Comparison of ENCODE assay signal across 11 cellular contexts in genomic region chr7:42677751-42678231, GRCh38.
DNase-seq lines count a peak whose midpoint lies in the region; ATAC-seq, FAIRE-seq and TF ChIP-seq lines count a peak whose summit lies in the region.
"Had no signal": no experiment of that assay in that cellular context is flagged by ENCODE, and none has a peak within 500 bp of the region (broad histone marks: within the 10 kb centered on the region; RNA-seq: fewer than 3 reads in every experiment).

No MANE protein-coding gene starts in this region.

- TF ChIP-seq CTCF in chondrocyte (IDR thresholded peaks at IDR 0.05) (no peak), left lung (IDR thresholded peaks at IDR 0.05) (no peak), upper lobe of left lung (IDR thresholded peaks at IDR 0.05) (no peak), WTC11 (IDR thresholded peaks at IDR 0.05) (no peak)

- H3K4me1 Mint-ChIP-seq in chondrocyte (ENCODE audit: low read depth) (peaks cover 26% of the 10 kb centered on the region), WTC11 (0 out of 2 replicates have a peak, but pooled peaks cover 5% of the 10 kb centered on the region)
- H3K4me1 Mint-ChIP-seq in activated naive CD8-positive, alpha-beta T cell treated with anti-CD3 and anti-CD28 coated beads for 36 hours: no peaks in the 10 kb centered on the region
- H3K4me1 Mint-ChIP-seq: stimulated activated naive B cell treated with anti-CD40 and anti-IgM and Interleukin-4, amounts not matched to agents 10 μg/mL and 1 μg/mL and 100 μg/mL, for 72 hours had no signal

- H3K27me3 Mint-ChIP-seq in chondrocyte (ENCODE audit: low read depth) (no peaks in the 10 kb centered on the region), WTC11 (ENCODE audit: low read depth) (no peaks in the 10 kb centered on the region)
- peaks cover 8% of the 10 kb centered on the region for H3K27me3 Mint-ChIP-seq in activated naive CD8-positive, alpha-beta T cell treated with anti-CD3 and anti-CD28 coated beads for 36 hours

- H3K9me3 Mint-ChIP-seq in chondrocyte (ENCODE audit: low read depth) (peaks cover 7% of the 10 kb centered on the region), WTC11 (peaks cover 22% of the 10 kb centered on the region)
- no peaks in the 10 kb centered on the region for H3K9me3 Mint-ChIP-seq in activated naive CD8-positive, alpha-beta T cell treated with anti-CD3 and anti-CD28 coated beads for 36 hours

- H3K4me3 ChIP-seq in left lung (no peak overlapping the region), upper lobe of left lung (no peak overlapping the region)
- H3K4me3 ChIP-seq: body of pancreas, right lobe of liver had no signal

- H3K4me1 ChIP-seq in left lung: peaks cover 0 to 4% of the 10 kb centered on the region in 2 donors
- no peaks in the 10 kb centered on the region for H3K4me1 ChIP-seq in upper lobe of left lung
- H3K4me1 ChIP-seq: body of pancreas, right lobe of liver had no signal

- peak; percentile 18 for DNase-seq in HTR-8/SVneo (ENCODE audit: insufficient read length, low spot score)
- no peak for DNase-seq in chondrocyte (ENCODE audit: low spot score)
- no peak for DNase-seq in left lung
- no peak for DNase-seq in upper lobe of left lung
- DNase-seq in NCI-H526 treated with DMSO at 0.1 percent for 48 hours (lab: John Stamatoyannopoulos, UW): no peak
- DNase-seq in WTC11 (ENCODE audit: low spot score): no peak
- DNase-seq in activated naive CD8-positive, alpha-beta T cell treated with anti-CD3 and anti-CD28 coated beads for 36 hours: no peak
- DNase-seq: activated CD4-positive, alpha-beta T cell treated with anti-CD3 and anti-CD28 coated beads for 1 hour; right lobe of liver; stimulated activated naive B cell treated with anti-CD40 and anti-IgM and Interleukin-4, amounts not matched to agents 10 μg/mL and 1 μg/mL and 100 μg/mL, for 72 hours had no signal

- H3K36me3 ChIP-seq in left lung (no peaks in the 10 kb centered on the region), upper lobe of left lung (no peaks in the 10 kb centered on the region)
- H3K36me3 ChIP-seq: right lobe of liver had no signal

- POLR2A ChIA-PET in WTC11 (lab: Charles Lee): no interaction called here

- ATAC-seq in left lung (peak; percentile 74), upper lobe of left lung (ENCODE audit: low FRiP score in 2 of 2) (peak; percentile 51 to 74), WTC11 (no peak)
- ATAC-seq: body of pancreas; stimulated activated naive B cell treated with anti-CD40 and anti-IgM and Interleukin-4, amounts not matched to agents 10 μg/mL and 1 μg/mL and 100 μg/mL, for 72 hours had no signal

- H3K27me3 ChIP-seq in left lung: no peaks in the 10 kb centered on the region
- no peaks in the 10 kb centered on the region for H3K27me3 ChIP-seq in upper lobe of left lung
- H3K27me3 ChIP-seq: body of pancreas, right lobe of liver had no signal

- H3K27ac Mint-ChIP-seq in chondrocyte (ENCODE audit: unreplicated experiment) (peak overlapping the region; percentile 67), WTC11 (no peak overlapping the region)
- H3K27ac Mint-ChIP-seq in activated naive CD8-positive, alpha-beta T cell treated with anti-CD3 and anti-CD28 coated beads for 36 hours: no peak overlapping the region
- H3K27ac Mint-ChIP-seq: stimulated activated naive B cell treated with anti-CD40 and anti-IgM and Interleukin-4, amounts not matched to agents 10 μg/mL and 1 μg/mL and 100 μg/mL, for 72 hours had no signal

- no peak for FAIRE-seq in HTR-8/SVneo (lab: Jason Lieb, UNC)

- TF ChIP-seq EP300 in upper lobe of left lung (IDR thresholded peaks at IDR 0.05): no peak

- H3K4me3 Mint-ChIP-seq in chondrocyte (ENCODE audit: unreplicated experiment): no peak overlapping the region
- H3K4me3 Mint-ChIP-seq in WTC11: no peak overlapping the region
- no peak overlapping the region for H3K4me3 Mint-ChIP-seq in activated naive CD8-positive, alpha-beta T cell treated with anti-CD3 and anti-CD28 coated beads for 36 hours
- H3K4me3 Mint-ChIP-seq: stimulated activated naive B cell treated with anti-CD40 and anti-IgM and Interleukin-4, amounts not matched to agents 10 μg/mL and 1 μg/mL and 100 μg/mL, for 72 hours had no signal

- no peak overlapping the region for H3K27ac ChIP-seq in left lung
- peak overlapping the region in 1 of 4 donors; percentile 30 for H3K27ac ChIP-seq in upper lobe of left lung
- H3K27ac ChIP-seq: body of pancreas, right lobe of liver had no signal

- intact Hi-C loops in left lung (cut with DNase I): no loop called here

- H3K36me3 Mint-ChIP-seq in chondrocyte (ENCODE audit: low read depth) (no peaks in the 10 kb centered on the region), WTC11 (peaks cover 10% of the 10 kb centered on the region)
- H3K36me3 Mint-ChIP-seq in activated naive CD8-positive, alpha-beta T cell treated with anti-CD3 and anti-CD28 coated beads for 36 hours: no peaks in the 10 kb centered on the region
- H3K36me3 Mint-ChIP-seq: stimulated activated naive B cell treated with anti-CD40 and anti-IgM and Interleukin-4, amounts not matched to agents 10 μg/mL and 1 μg/mL and 100 μg/mL, for 72 hours had no signal

- no peak for TF ChIP-seq POLR2A in upper lobe of left lung (IDR thresholded peaks at IDR 0.05)

- WGBS in upper lobe of left lung, 2 donors: 26 to 28% methylated on average over 2 of the region's 2 CpGs

- H3K9me3 ChIP-seq in left lung: no peaks in the 10 kb centered on the region
- no peaks in the 10 kb centered on the region for H3K9me3 ChIP-seq in upper lobe of left lung
- H3K9me3 ChIP-seq: body of pancreas, right lobe of liver had no signal

- CTCF ChIA-PET in WTC11 (lab: Charles Lee): interaction anchor here (1.2 kb wide), 1 partner anchor 737 kb away, joined by 3 read pairs; no protein-coding TSS in a partner anchor

TF ChIP-seq in WTC11, 78 proteins besides CTCF, POLR2A, EP300 and RAD21 (continues in another document):
- TF ChIP-seq GABPB1 (CRISPR knock-in tag; IDR thresholded peaks at IDR 0.05) (no peak), ZBTB43 (CRISPR knock-in tag; IDR thresholded peaks at IDR 0.05) (no peak), EMX1 (CRISPR knock-in tag; IDR thresholded peaks at IDR 0.05) (no peak), AFF4 (CRISPR knock-in tag; IDR thresholded peaks at IDR 0.05; ENCODE audit: borderline replicate concordance) (no peak), GTF2I (CRISPR knock-in tag; conservative IDR thresholded peaks at IDR 0.05) (no peak), JUN (CRISPR knock-in tag; IDR thresholded peaks at IDR 0.05) (no peak), ZNF121 (CRISPR knock-in tag; IDR thresholded peaks at IDR 0.05) (no peak), PRRX2 (CRISPR knock-in tag; IDR thresholded peaks at IDR 0.05) (no peak)
- TF ChIP-seq, protein P1, sequence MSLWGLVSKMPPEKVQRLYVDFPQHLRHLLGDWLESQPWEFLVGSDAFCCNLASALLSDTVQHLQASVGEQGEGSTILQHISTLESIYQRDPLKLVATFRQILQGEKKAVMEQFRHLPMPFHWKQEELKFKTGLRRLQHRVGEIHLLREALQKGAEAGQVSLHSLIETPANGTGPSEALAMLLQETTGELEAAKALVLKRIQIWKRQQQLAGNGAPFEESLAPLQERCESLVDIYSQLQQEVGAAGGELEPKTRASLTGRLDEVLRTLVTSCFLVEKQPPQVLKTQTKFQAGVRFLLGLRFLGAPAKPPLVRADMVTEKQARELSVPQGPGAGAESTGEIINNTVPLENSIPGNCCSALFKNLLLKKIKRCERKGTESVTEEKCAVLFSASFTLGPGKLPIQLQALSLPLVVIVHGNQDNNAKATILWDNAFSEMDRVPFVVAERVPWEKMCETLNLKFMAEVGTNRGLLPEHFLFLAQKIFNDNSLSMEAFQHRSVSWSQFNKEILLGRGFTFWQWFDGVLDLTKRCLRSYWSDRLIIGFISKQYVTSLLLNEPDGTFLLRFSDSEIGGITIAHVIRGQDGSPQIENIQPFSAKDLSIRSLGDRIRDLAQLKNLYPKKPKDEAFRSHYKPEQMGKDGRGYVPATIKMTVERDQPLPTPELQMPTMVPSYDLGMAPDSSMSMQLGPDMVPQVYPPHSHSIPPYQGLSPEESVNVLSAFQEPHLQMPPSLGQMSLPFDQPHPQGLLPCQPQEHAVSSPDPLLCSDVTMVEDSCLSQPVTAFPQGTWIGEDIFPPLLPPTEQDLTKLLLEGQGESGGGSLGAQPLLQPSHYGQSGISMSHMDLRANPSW (CRISPR knock-in tag; conservative IDR thresholded peaks at IDR 0.05; ENCODE audit: low read depth): no peak
